ENCODE assay signal across 17 cellular contexts in the genomic region with DNA sequence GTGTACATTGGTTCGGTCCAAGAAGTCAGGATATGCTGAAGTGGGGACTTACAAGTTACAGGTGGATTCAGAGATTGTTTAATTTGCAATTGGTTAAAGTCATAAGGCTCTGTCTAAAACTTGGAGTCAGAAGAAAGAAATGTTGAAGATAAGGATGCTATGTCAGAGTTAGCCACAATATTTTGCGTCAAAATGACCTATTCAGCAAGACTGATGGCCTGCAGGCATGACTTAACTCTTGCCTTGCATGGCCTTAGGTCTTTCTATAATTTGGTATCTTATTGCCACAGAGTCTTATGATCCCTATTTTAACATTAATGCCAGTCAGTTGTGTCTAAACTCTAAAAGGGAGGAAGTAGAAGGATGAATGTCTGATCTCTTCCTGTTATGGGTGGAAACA. TPM values are rescaled to one million over a fixed set of nuclear protein-coding genes. Genes with fewer than 3 reads are reported as not detected.
DNase-seq lines count a peak whose midpoint lies in the region; ATAC-seq, FAIRE-seq and TF ChIP-seq lines count a peak whose summit lies in the region.
"Had no signal": no experiment of that assay in that cellular context is flagged by ENCODE, and none has a peak within 500 bp of the region (broad histone marks: within the 10 kb centered on the region; RNA-seq: fewer than 3 reads in every experiment).

No MANE protein-coding gene starts in this region.

- in situ Hi-C loops in IMR-90 (cut with MboI; ENCODE audit: low sequenced_read_pairs), result no loop called here
- in situ Hi-C loops in GM13976 (cut with MboI; ENCODE audit: low sequenced_read_pairs, unreplicated experiment), result no loop called here

- CTCF ChIA-PET in IMR-90 (lab: Yijun Ruan, JAX), result no interaction called here

- dilution Hi-C loops in IMR-90 (cut with HindIII; ENCODE audit: low sequenced_read_pairs, unreplicated experiment), result no loop called here

- no peak for FAIRE-seq in astrocyte (lab: Jason Lieb, UNC)
- FAIRE-seq: H1, HepG2 had no signal

- H3K4me3 ChIP-seq in IMR-90 (ENCODE audit: insufficient read depth, low read depth, low read length) (no peak overlapping the region), astrocyte (ENCODE audit: insufficient read depth, low read depth, low read length) (no peak overlapping the region), fibroblast of villous mesenchyme (ENCODE audit: low read depth, low read length) (no peak overlapping the region)
- H3K4me3 ChIP-seq: BLaER1 treated with 17β-estradiol and CSF1 and Interleukin-3, amounts not matched to agents 10 nM and 100 nM; HAP-1 had no signal

- no peak overlapping the region for H4K91ac ChIP-seq in IMR-90 (ENCODE audit: insufficient read depth, low read depth, low read length)

- H3K56ac ChIP-seq in IMR-90 (ENCODE audit: extremely low read depth, insufficient read depth, low read length), result no peak overlapping the region

- TF ChIP-seq POLR2A in IMR-90 (IDR thresholded peaks at IDR 0.05; ENCODE audit: low read depth, low read length), result no peak

- TF ChIP-seq CTCF in IMR-90 (conservative IDR thresholded peaks at IDR 0.05; ENCODE audit: low read depth, low read length), result no peak
- TF ChIP-seq CTCF in astrocyte (IDR thresholded peaks at IDR 0.05; ENCODE audit: insufficient read depth, low read depth, low read length), result no peak
- no peak for TF ChIP-seq CTCF in fibroblast of villous mesenchyme (IDR thresholded peaks at IDR 0.05; ENCODE audit: insufficient read depth, low read depth, low read length)
- TF ChIP-seq CTCF in GM13976 (IDR thresholded peaks at IDR 0.05; ENCODE audit: borderline replicate concordance, control extremely low read depth, extremely low read depth, insufficient read depth, missing control alignments), result no peak

- no peaks in the 10 kb centered on the region for H3K4me1 ChIP-seq in IMR-90 (ENCODE audit: control insufficient read depth, insufficient read depth, low read length)
- no peaks in the 10 kb centered on the region for H3K4me1 ChIP-seq in astrocyte (ENCODE audit: insufficient read depth, low read length)

- H4K5ac ChIP-seq in IMR-90 (ENCODE audit: low read depth, low read length), result no peak overlapping the region

- no peaks in the 10 kb centered on the region for H3K9me3 Mint-ChIP-seq in astrocyte (ENCODE audit: unreplicated experiment)
- no peaks in the 10 kb centered on the region for H3K9me3 Mint-ChIP-seq in activated naive CD8-positive, alpha-beta T cell treated with anti-CD3 and anti-CD28 coated beads, Interleukin-2, amount 50 U/mL, for 24 hours
- H3K9me3 Mint-ChIP-seq: CD8-positive, alpha-beta T cell had no signal

- no peak overlapping the region for H2AK5ac ChIP-seq in IMR-90 (ENCODE audit: low read depth, low read length)

- H2BK15ac ChIP-seq in IMR-90 (ENCODE audit: low read depth, low read length), result no peak overlapping the region

- intact Hi-C loops in IMR-90 (cut with micrococcal nuclease), result no loop called here

- no peak overlapping the region for H2BK20ac ChIP-seq in IMR-90 (ENCODE audit: low read depth, low read length)

- no peak overlapping the region for H2BK120ac ChIP-seq in IMR-90 (ENCODE audit: low read depth, low read length)

- H3K36me3 Mint-ChIP-seq in astrocyte (ENCODE audit: low read depth, unreplicated experiment), result no peaks in the 10 kb centered on the region
- H3K36me3 Mint-ChIP-seq in activated naive CD8-positive, alpha-beta T cell treated with anti-CD3 and anti-CD28 coated beads, Interleukin-2, amount 50 U/mL, for 24 hours (ENCODE audit: low read depth), result no peaks in the 10 kb centered on the region
- H3K36me3 Mint-ChIP-seq: CD8-positive, alpha-beta T cell had no signal

- TF ChIP-seq RAD21 in IMR-90 (IDR thresholded peaks at IDR 0.05; ENCODE audit: low read length), result no peak

- no peak overlapping the region for H2AK9ac ChIP-seq in IMR-90 (replicated peaks; ENCODE audit: low read depth, low read length, poor library complexity)

- no peak overlapping the region for H4K8ac ChIP-seq in IMR-90 (ENCODE audit: low read depth in 2 of 2, low read length in 2 of 2)

- H3K23ac ChIP-seq in IMR-90 (ENCODE audit: low read depth, low read length), result no peak overlapping the region

- no peak overlapping the region for H3K4me3 Mint-ChIP-seq in astrocyte (ENCODE audit: unreplicated experiment)
- no peak overlapping the region for H3K4me3 Mint-ChIP-seq in activated naive CD8-positive, alpha-beta T cell treated with anti-CD3 and anti-CD28 coated beads, Interleukin-2, amount 50 U/mL, for 24 hours
- H3K4me3 Mint-ChIP-seq: B cell; CD8-positive, alpha-beta T cell had no signal

- no peak for ATAC-seq in IMR-90 (ENCODE audit: low read depth)
- ATAC-seq in activated naive CD8-positive, alpha-beta T cell treated with anti-CD3 and anti-CD28 coated beads, Interleukin-2, amount 50 U/mL, for 24 hours, result no peak
- ATAC-seq: CD8-positive, alpha-beta T cell; HepG2 had no signal

- no peaks in the 10 kb centered on the region for H4K20me1 ChIP-seq in IMR-90 (ENCODE audit: insufficient read depth, low read length)
- H4K20me1 ChIP-seq in astrocyte (ENCODE audit: insufficient read depth, low read length), result no peaks in the 10 kb centered on the region
- H4K20me1 ChIP-seq: BLaER1 treated with 17β-estradiol and CSF1 and Interleukin-3, amounts not matched to agents 10 nM and 100 nM had no signal

- POLR2A ChIA-PET in IMR-90 (lab: Charles Lee; ENCODE audit: unreplicated experiment), result no interaction called here

- no peak overlapping the region for H3K14ac ChIP-seq in IMR-90 (replicated peaks; ENCODE audit: low read depth, low read length)

- peaks cover 0 to 2% of the 10 kb centered on the region in 2 experiments; a peak in 2 of 4 replicates for H3K79me1 ChIP-seq in IMR-90 (ENCODE audit: low read depth in 1 of 2, low read length in 2 of 2)

- no CpG with 5 or more reads among the region's 2 CpGs for WGBS in IMR-90 (ENCODE audit: extremely low coverage in 2 of 2, insufficient read length in 1 of 2), 2 experiments

- H3K27me3 ChIP-seq in IMR-90 (ENCODE audit: control insufficient read depth, insufficient read depth, low read length) (no peaks in the 10 kb centered on the region), astrocyte (ENCODE audit: insufficient read depth, low read length) (no peaks in the 10 kb centered on the region)
- H3K27me3 ChIP-seq: BLaER1 treated with 17β-estradiol and CSF1 and Interleukin-3, amounts not matched to agents 10 nM and 100 nM had no signal

- H3K9me3 ChIP-seq in IMR-90 (ENCODE audit: control insufficient read depth, insufficient read depth, low read length) (no peaks in the 10 kb centered on the region), astrocyte (ENCODE audit: insufficient read depth, low read depth, low read length) (no peaks in the 10 kb centered on the region)
- H3K9me3 ChIP-seq: BLaER1 treated with 17β-estradiol and CSF1 and Interleukin-3, amounts not matched to agents 10 nM and 100 nM; HAP-1 had no signal

- H2AFZ ChIP-seq in IMR-90 (replicated peaks; ENCODE audit: low read length, poor library complexity) (no peak overlapping the region), astrocyte (ENCODE audit: low read depth, low read length) (no peak overlapping the region)

- H3K36me3 ChIP-seq in IMR-90 (ENCODE audit: control insufficient read depth, insufficient read depth, low read length) (no peaks in the 10 kb centered on the region), astrocyte (ENCODE audit: insufficient read depth, low read length) (no peaks in the 10 kb centered on the region)
- H3K36me3 ChIP-seq: BLaER1 treated with 17β-estradiol and CSF1 and Interleukin-3, amounts not matched to agents 10 nM and 100 nM; HAP-1 had no signal

- H3K4me2 ChIP-seq in IMR-90 (ENCODE audit: low read depth, low read length), result no peak overlapping the region
- H3K4me2 ChIP-seq in astrocyte (ENCODE audit: low read length), result no peak overlapping the region
- H3K4me2 ChIP-seq: BLaER1 treated with 17β-estradiol and CSF1 and Interleukin-3, amounts not matched to agents 10 nM and 100 nM had no signal

- H3K27ac Mint-ChIP-seq in astrocyte (ENCODE audit: unreplicated experiment), result no peak overlapping the region
- no peak overlapping the region for H3K27ac Mint-ChIP-seq in activated naive CD8-positive, alpha-beta T cell treated with anti-CD3 and anti-CD28 coated beads, Interleukin-2, amount 50 U/mL, for 24 hours
- H3K27ac Mint-ChIP-seq: B cell; CD8-positive, alpha-beta T cell had no signal

- H3K79me2 ChIP-seq in astrocyte (ENCODE audit: insufficient read depth, low read length), result peaks cover 2% of the 10 kb centered on the region

- H3K9ac ChIP-seq in IMR-90 (ENCODE audit: low read depth, low read length), result no peak overlapping the region
- no peak overlapping the region for H3K9ac ChIP-seq in astrocyte (ENCODE audit: low read length)
- H3K9ac ChIP-seq: BLaER1 treated with 17β-estradiol and CSF1 and Interleukin-3, amounts not matched to agents 10 nM and 100 nM had no signal

- H2BK5ac ChIP-seq in IMR-90 (ENCODE audit: low read depth, low read length, poor library complexity, severe bottlenecking), result no peak overlapping the region

- no peak overlapping the region for H3K18ac ChIP-seq in IMR-90 (ENCODE audit: low read depth, low read length)

- no peak overlapping the region for H3K27ac ChIP-seq in IMR-90 (ENCODE audit: insufficient read depth, low read length)
- no peak overlapping the region for H3K27ac ChIP-seq in astrocyte (ENCODE audit: low read depth, low read length)
- H3K27ac ChIP-seq: BLaER1 treated with 17β-estradiol and CSF1 and Interleukin-3, amounts not matched to agents 10 nM and 100 nM had no signal

- H3K4me1 Mint-ChIP-seq in astrocyte (ENCODE audit: low read depth, unreplicated experiment), result no peaks in the 10 kb centered on the region
- peaks cover 3% of the 10 kb centered on the region for H3K4me1 Mint-ChIP-seq in activated naive CD8-positive, alpha-beta T cell treated with anti-CD3 and anti-CD28 coated beads, Interleukin-2, amount 50 U/mL, for 24 hours

- no peak overlapping the region for H3K4ac ChIP-seq in IMR-90 (ENCODE audit: low read depth, low read length)

- H3K9me1 ChIP-seq in IMR-90 (ENCODE audit: insufficient read depth, low read length), result peaks cover 3% of the 10 kb centered on the region; the same call in 1 of the 2 replicates

- BruUV-seq in IMR-90 (replicated peaks; lab: Mats Ljungman, UMichigan), result no TSS peak

- H3K27me3 Mint-ChIP-seq in astrocyte (ENCODE audit: low read depth, unreplicated experiment), result no peaks in the 10 kb centered on the region
- H3K27me3 Mint-ChIP-seq in activated naive CD8-positive, alpha-beta T cell treated with anti-CD3 and anti-CD28 coated beads, Interleukin-2, amount 50 U/mL, for 24 hours, result peaks cover 2% of the 10 kb centered on the region
- H3K27me3 Mint-ChIP-seq: B cell had no signal

- DNase-seq in IMR-90, result peak; percentile 38
- peak; percentile 20 for DNase-seq in M059J (ENCODE audit: low read depth)
- DNase-seq in astrocyte (ENCODE audit: low read depth), result peak; percentile 44
- DNase-seq in fibroblast of villous mesenchyme (ENCODE audit: low read depth), result peak; percentile 35
- no peak for DNase-seq in activated gamma-delta T cell (lab: John Stamatoyannopoulos, UW)
- no peak for DNase-seq in GM13976 (ENCODE audit: low spot score)
- no peak for DNase-seq in HK-2 (ENCODE audit: unreplicated experiment)
- DNase-seq in activated naive CD8-positive, alpha-beta T cell treated with anti-CD3 and anti-CD28 coated beads, Interleukin-2, amount 50 U/mL, for 24 hours, result no peak
- DNase-seq: Calu3; CD8-positive, alpha-beta T cell; DMS79 treated with DMSO at 0.1 percent for 48 hours; GF-D8 had no signal

RNA-seq across cellular contexts. Expression of a gene that starts 5.2 kb away (rescaled TPM):
- total RNA-seq in IMR-90 (2012; rRNA removed) (45.8 and 60.4 TPM in 2 replicates), astrocyte (30.3 and 32.0 TPM in 2 replicates), fibroblast of villous mesenchyme (59.2 and 63.5 TPM in 2 replicates)
- 41.2 and 42.8 TPM in 2 replicates for polyA plus RNA-seq in IMR-90 (2012; rRNA removed)
- 43.9 and 55.6 TPM in 2 replicates for polyA plus RNA-seq in IMR-90 (2012; cell fraction: cytosol; rRNA removed)
- 18.0 and 27.4 TPM in 2 replicates for polyA plus RNA-seq in IMR-90 (2012; cell fraction: nucleus; rRNA removed; ENCODE audit: low replicate concordance)
- total RNA-seq in M059J (2014; rRNA removed; shearing (Covaris generic)), result 47.7 and 75.7 TPM in 2 replicates

RNA-seq across cellular contexts. Expression of a gene that starts 11.8 kb away (rescaled TPM):
- total RNA-seq in IMR-90 (2012; rRNA removed), result 187 and 233 TPM in 2 replicates
- 86.3 and 94.4 TPM in 2 replicates for polyA plus RNA-seq in IMR-90 (2012; rRNA removed)
- polyA plus RNA-seq in IMR-90 (2012; cell fraction: cytosol; rRNA removed), result 32.7 and 49.8 TPM in 2 replicates
- 12.2 and 48.0 TPM in 2 replicates for polyA plus RNA-seq in IMR-90 (2012; cell fraction: nucleus; rRNA removed; ENCODE audit: low replicate concordance)
- total RNA-seq in M059J (2014; rRNA removed; shearing (Covaris generic)), result 194 and 248 TPM in 2 replicates
- total RNA-seq in astrocyte, result 203 and 220 TPM in 2 replicates
- 111 and 147 TPM in 2 replicates for total RNA-seq in fibroblast of villous mesenchyme

RNA-seq across cellular contexts. Expression of a gene that starts 46.4 kb away (rescaled TPM):
- total RNA-seq in IMR-90 (2012; rRNA removed) (1.1 and 1.3 TPM in 2 replicates), astrocyte (2.8 and 2.9 TPM in 2 replicates), fibroblast of villous mesenchyme (1.9 and 2.2 TPM in 2 replicates)
- 0.63 and 0.80 TPM in 2 replicates for polyA plus RNA-seq in IMR-90 (2012; rRNA removed)
- polyA plus RNA-seq in IMR-90 (2012; cell fraction: cytosol; rRNA removed), result 0.10 and 0.16 TPM in 2 replicates
- 0.27 and 1.1 TPM in 2 replicates for polyA plus RNA-seq in IMR-90 (2012; cell fraction: nucleus; rRNA removed; ENCODE audit: low replicate concordance)
- total RNA-seq in M059J (2014; rRNA removed; shearing (Covaris generic)), result 1.7 and 2.0 TPM in 2 replicates

Comparison
In these comparisons a context has a peak if more than half of its experiments do, and no peak if none do; other contexts are left out.
1. DNase-seq: peak in IMR-90 (single experiment), M059J (single experiment), astrocyte (single experiment) and fibroblast of villous mesenchyme (single experiment); none in activated gamma-delta T cell (single experiment), GM13976 (single experiment), HK-2 (single experiment) and activated naive CD8-positive, alpha-beta T cell treated with anti-CD3 and anti-CD28 coated beads, Interleukin-2, amount 50 U/mL, for 24 hours (single experiment).